Comparison of ENCODE assay signal across 14 cellular contexts in genomic region chr5:164335837-164336236, GRCh38.
DNase-seq lines count a peak whose midpoint lies in the region; ATAC-seq and TF ChIP-seq lines count a peak whose summit lies in the region.
"Had no signal": no experiment of that assay in that cellular context is flagged by ENCODE, and none has a peak within 500 bp of the region (broad histone marks: within the 10 kb centered on the region; RNA-seq: fewer than 3 reads in every experiment).

No MANE protein-coding gene starts in this region.

- H3K27ac ChIP-seq in RWPE2 (ENCODE audit: poor library complexity, severe bottlenecking) (peak overlapping the region; percentile 29), fibroblast of lung (ENCODE audit: insufficient read depth, low read length) (no peak overlapping the region), dorsolateral prefrontal cortex (no peak overlapping the region)
- no peak overlapping the region for H3K27ac ChIP-seq in CD8-positive, alpha-beta T cell (ENCODE audit: low read depth, low read length)
- H3K27ac ChIP-seq: gastrocnemius medialis, pancreas, SJCRH30 had no signal

- H3K4me2 ChIP-seq in fibroblast of lung (ENCODE audit: extremely low read depth, insufficient read depth, low read length), result no peak overlapping the region

- DNase-seq in H4 (ENCODE audit: low spot score), result peak; percentile 43
- no peak for DNase-seq in RWPE2 (ENCODE audit: low spot score)
- peak; percentile 53 to 87 for DNase-seq in fibroblast of lung (ENCODE audit: low read depth in 2 of 2)
- peak; percentile 55 for DNase-seq in skeletal muscle cell (ENCODE audit: low read depth)
- DNase-seq in activated CD4-positive, CD25-positive, alpha-beta regulatory T cell treated with anti-CD3 and anti-CD28 coated beads, Interleukin-2, amount 50 U/mL, for 72 hours, result no peak
- no peak for DNase-seq in CD8-positive, alpha-beta T cell
- no peak for DNase-seq in dorsolateral prefrontal cortex
- DNase-seq: activated T-cell treated with anti-CD3 and anti-CD28 coated beads, Interleukin-2, amount 50 U/mL, for 4 hours; gastrocnemius medialis; NCI-H1436 treated with DMSO at 0.1 percent for 48 hours; NCI-H748 treated with DMSO at 0.1 percent for 48 hours; pancreas; SJCRH30 had no signal

- H3K9ac ChIP-seq in fibroblast of lung (ENCODE audit: insufficient read depth, low read length), result no peak overlapping the region

- H3K4me1 Mint-ChIP-seq in CD8-positive, alpha-beta T cell (ENCODE audit: low read depth), result no peaks in the 10 kb centered on the region

- H3K27me3 ChIP-seq in RWPE2 (ENCODE audit: insufficient read depth, poor library complexity, severe bottlenecking), result no peaks in the 10 kb centered on the region
- no peaks in the 10 kb centered on the region for H3K27me3 ChIP-seq in fibroblast of lung (ENCODE audit: control insufficient read depth, insufficient read depth, low read length)
- H3K27me3 ChIP-seq in CD8-positive, alpha-beta T cell (ENCODE audit: insufficient read depth, low read length), result no peaks in the 10 kb centered on the region
- no peaks in the 10 kb centered on the region for H3K27me3 ChIP-seq in dorsolateral prefrontal cortex
- H3K27me3 ChIP-seq: gastrocnemius medialis, pancreas, SJCRH30 had no signal

- H3K4me3 ChIP-seq in RWPE2 (ENCODE audit: severe bottlenecking) (no peak overlapping the region), fibroblast of lung (replicated peaks in 1 of 4; ENCODE audit: control extremely low read depth in 1 of 4, insufficient read depth in 1 of 4, low read depth in 3 of 4, low read length in 4 of 4) (no peak overlapping the region), skeletal muscle cell (ENCODE audit: low read depth, low read length) (no peak overlapping the region), dorsolateral prefrontal cortex (no peak overlapping the region)
- H3K4me3 ChIP-seq in CD8-positive, alpha-beta T cell (ENCODE audit: low read depth, low read length), result no peak overlapping the region
- H3K4me3 ChIP-seq: gastrocnemius medialis, pancreas, SJCRH30 had no signal

- CTCF ChIA-PET in CD8-positive, alpha-beta T cell (lab: Charles Lee), result no interaction called here

- H3K27me3 Mint-ChIP-seq in CD8-positive, alpha-beta T cell (ENCODE audit: low read depth), result no peaks in the 10 kb centered on the region

- no peaks in the 10 kb centered on the region for H3K9me3 ChIP-seq in RWPE2 (ENCODE audit: severe bottlenecking)
- H3K9me3 ChIP-seq in fibroblast of lung (ENCODE audit: control insufficient read depth, insufficient read depth, low read depth, low read length), result no peaks in the 10 kb centered on the region
- H3K9me3 ChIP-seq in CD8-positive, alpha-beta T cell (ENCODE audit: low read length), result no peaks in the 10 kb centered on the region
- H3K9me3 ChIP-seq: gastrocnemius medialis, pancreas, SJCRH30 had no signal

- no peak overlapping the region for H3K27ac Mint-ChIP-seq in CD8-positive, alpha-beta T cell

- H2AFZ ChIP-seq in fibroblast of lung (ENCODE audit: low read length), result no peak overlapping the region

- peak; percentile 97 for ATAC-seq in RWPE2 (ENCODE audit: low read depth)
- ATAC-seq in GM19035 (IDR thresholded peaks at IDR 0.05; ENCODE audit: unreplicated experiment), result no peak
- no peak for ATAC-seq in CD8-positive, alpha-beta T cell
- ATAC-seq: activated T-cell treated with anti-CD3 and anti-CD28 coated beads, Interleukin-2, amount 50 U/mL, for 4 hours; gastrocnemius medialis had no signal

- peaks cover 6% of the 10 kb centered on the region for H3K9me3 Mint-ChIP-seq in CD8-positive, alpha-beta T cell

- no peaks in the 10 kb centered on the region for H3K79me2 ChIP-seq in fibroblast of lung (ENCODE audit: control insufficient read depth, insufficient read depth, low read length)

- H3K36me3 Mint-ChIP-seq in CD8-positive, alpha-beta T cell, result no peaks in the 10 kb centered on the region

- no peaks in the 10 kb centered on the region for H4K20me1 ChIP-seq in fibroblast of lung (ENCODE audit: control insufficient read depth, extremely low read depth, insufficient read depth, low read length)

- no peak for TF ChIP-seq CTCF in RWPE2 (IDR thresholded peaks at IDR 0.05; ENCODE audit: poor library complexity, severe bottlenecking)
- TF ChIP-seq CTCF in fibroblast of lung (conservative IDR thresholded peaks at IDR 0.05 in 1 of 2, IDR thresholded peaks at IDR 0.05 in 1 of 2; ENCODE audit: low read depth in 1 of 2, low read length in 2 of 2), result no peak
- no peak for TF ChIP-seq CTCF in CD8-positive, alpha-beta T cell (IDR thresholded peaks at IDR 0.05)
- TF ChIP-seq CTCF in dorsolateral prefrontal cortex (IDR thresholded peaks at IDR 0.05 in 54 of 56, conservative IDR thresholded peaks at IDR 0.05 in 2 of 56; ENCODE audit: low read depth in 1 of 56, partially characterized antibody in 56 of 56), result no peak

- H3K36me3 ChIP-seq in RWPE2 (ENCODE audit: low read depth) (no peaks in the 10 kb centered on the region), fibroblast of lung (ENCODE audit: control insufficient read depth, insufficient read depth, low read length) (no peaks in the 10 kb centered on the region)
- no peaks in the 10 kb centered on the region for H3K36me3 ChIP-seq in CD8-positive, alpha-beta T cell (ENCODE audit: insufficient read depth, low read length)
- H3K36me3 ChIP-seq: gastrocnemius medialis, pancreas, SJCRH30 had no signal

- H3K4me1 ChIP-seq in RWPE2 (ENCODE audit: insufficient read depth, poor library complexity, severe bottlenecking) (peaks cover 16% of the 10 kb centered on the region), fibroblast of lung (ENCODE audit: control insufficient read depth, extremely low read depth, insufficient read depth, low read length) (no peaks in the 10 kb centered on the region)
- H3K4me1 ChIP-seq in CD8-positive, alpha-beta T cell (ENCODE audit: insufficient read depth, low read length), result no peaks in the 10 kb centered on the region
- H3K4me1 ChIP-seq: gastrocnemius medialis, pancreas, SJCRH30 had no signal

- POLR2A ChIA-PET in CD8-positive, alpha-beta T cell (lab: Charles Lee), result no interaction called here

- intact Hi-C loops in CD8-positive, alpha-beta T cell (cut with DNase I, micrococcal nuclease), result no loop called here
- intact Hi-C loops in dorsolateral prefrontal cortex (cut with DNase I), result no loop called here

- H3K4me3 Mint-ChIP-seq in CD8-positive, alpha-beta T cell, result no peak overlapping the region
- H3K4me3 Mint-ChIP-seq: activated T-cell treated with anti-CD3 and anti-CD28 coated beads, Interleukin-2, amount 50 U/mL, for 4 hours had no signal

Comparison
In these comparisons a context has a peak if more than half of its experiments do, and no peak if none do; other contexts are left out.
1. DNase-seq: peak in H4 (single experiment), fibroblast of lung (2 of 2) and skeletal muscle cell (single experiment); none in RWPE2 (single experiment), activated CD4-positive, CD25-positive, alpha-beta regulatory T cell treated with anti-CD3 and anti-CD28 coated beads, Interleukin-2, amount 50 U/mL, for 72 hours (single experiment), CD8-positive, alpha-beta T cell (0 of 7) and dorsolateral prefrontal cortex (0 of 10).